Comparison of ENCODE assay signal across 1 cellular context in genomic region chr6:134585529-134585873, GRCh38.
A peak's percentile ranks its signal among the peaks of the same experiment; 100 is the strongest.
TF ChIP-seq lines count a peak whose summit lies in the region.

No MANE protein-coding gene starts in this region.

TF ChIP-seq in K562, 482 proteins besides CTCF, POLR2A, EP300 and RAD21 (continued from another document and continues in another):
- TF ChIP-seq MGA (IDR thresholded peaks at IDR 0.05) (no peak), ZNF133 (CRISPR knock-in tag; IDR thresholded peaks at IDR 0.05) (no peak), HDGF (IDR thresholded peaks at IDR 0.05) (no peak), EP400 (IDR thresholded peaks at IDR 0.05) (no peak), ZBTB40 (IDR thresholded peaks at IDR 0.05) (no peak), ZBTB40 (CRISPR knock-in tag; IDR thresholded peaks at IDR 0.05) (no peak), FIP1L1 (IDR thresholded peaks at IDR 0.05; ENCODE audit: low read depth, low read length, poor library complexity, severe bottlenecking) (no peak), ZNF354B (CRISPR knock-in tag; IDR thresholded peaks at IDR 0.05) (no peak), TAF15 (IDR thresholded peaks at IDR 0.05; ENCODE audit: low read depth, low read length) (no peak), PREB (CRISPR knock-in tag; IDR thresholded peaks at IDR 0.05) (no peak), RBM17 (IDR thresholded peaks at IDR 0.05; ENCODE audit: borderline replicate concordance, low read depth, low read length) (no peak), SAP30 (IDR thresholded peaks at IDR 0.05; ENCODE audit: borderline replicate concordance, insufficient read depth, low read depth, low read length, poor library complexity, severe bottlenecking) (no peak), KLF13 (tag; IDR thresholded peaks at IDR 0.05; ENCODE audit: borderline replicate concordance, low read depth) (no peak), NCOR1 (IDR thresholded peaks at IDR 0.05) (peak; percentile 64), HMG20A (CRISPR knock-in tag; conservative IDR thresholded peaks at IDR 0.05) (no peak), NEUROD1 (IDR thresholded peaks at IDR 0.05; ENCODE audit: borderline replicate concordance, low read depth, low read length, partially characterized antibody) (no peak), POLR2H (tag; IDR thresholded peaks at IDR 0.05; ENCODE audit: low read depth) (no peak), ZNF174 (CRISPR knock-in tag; IDR thresholded peaks at IDR 0.05) (no peak), GTF2E2 (tag; IDR thresholded peaks at IDR 0.05) (no peak), KDM2B (CRISPR knock-in tag; IDR thresholded peaks at IDR 0.05) (no peak), ZNF75A (CRISPR knock-in tag; IDR thresholded peaks at IDR 0.05) (no peak), CBX5 (IDR thresholded peaks at IDR 0.05; ENCODE audit: borderline replicate concordance, low read depth) (no peak), NR2C1 (IDR thresholded peaks at IDR 0.05) (no peak), NR2C1 (tag; IDR thresholded peaks at IDR 0.05) (no peak; the same call in 1 of the 2 replicates), ILK (tag; IDR thresholded peaks at IDR 0.05; ENCODE audit: borderline replicate concordance, low read depth) (no peak)
- TF ChIP-seq, protein P1, sequence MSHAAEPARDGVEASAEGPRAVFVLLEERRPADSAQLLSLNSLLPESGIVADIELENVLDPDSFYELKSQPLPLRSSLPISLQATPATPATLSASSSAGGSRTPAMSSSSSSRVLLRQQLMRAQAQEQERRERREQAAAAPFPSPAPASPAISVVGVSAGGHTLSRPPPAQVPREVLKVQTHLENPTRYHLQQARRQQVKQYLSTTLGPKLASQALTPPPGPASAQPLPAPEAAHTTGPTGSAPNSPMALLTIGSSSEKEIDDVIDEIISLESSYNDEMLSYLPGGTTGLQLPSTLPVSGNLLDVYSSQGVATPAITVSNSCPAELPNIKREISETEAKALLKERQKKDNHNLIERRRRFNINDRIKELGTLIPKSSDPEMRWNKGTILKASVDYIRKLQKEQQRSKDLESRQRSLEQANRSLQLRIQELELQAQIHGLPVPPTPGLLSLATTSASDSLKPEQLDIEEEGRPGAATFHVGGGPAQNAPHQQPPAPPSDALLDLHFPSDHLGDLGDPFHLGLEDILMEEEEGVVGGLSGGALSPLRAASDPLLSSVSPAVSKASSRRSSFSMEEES (CRISPR knock-in tag; IDR thresholded peaks at IDR 0.05): no peak
- TF ChIP-seq, protein P2, sequence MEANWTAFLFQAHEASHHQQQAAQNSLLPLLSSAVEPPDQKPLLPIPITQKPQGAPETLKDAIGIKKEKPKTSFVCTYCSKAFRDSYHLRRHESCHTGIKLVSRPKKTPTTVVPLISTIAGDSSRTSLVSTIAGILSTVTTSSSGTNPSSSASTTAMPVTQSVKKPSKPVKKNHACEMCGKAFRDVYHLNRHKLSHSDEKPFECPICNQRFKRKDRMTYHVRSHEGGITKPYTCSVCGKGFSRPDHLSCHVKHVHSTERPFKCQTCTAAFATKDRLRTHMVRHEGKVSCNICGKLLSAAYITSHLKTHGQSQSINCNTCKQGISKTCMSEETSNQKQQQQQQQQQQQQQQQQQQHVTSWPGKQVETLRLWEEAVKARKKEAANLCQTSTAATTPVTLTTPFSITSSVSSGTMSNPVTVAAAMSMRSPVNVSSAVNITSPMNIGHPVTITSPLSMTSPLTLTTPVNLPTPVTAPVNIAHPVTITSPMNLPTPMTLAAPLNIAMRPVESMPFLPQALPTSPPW (CRISPR knock-in tag; IDR thresholded peaks at IDR 0.05): no peak; the same call in 1 of the 2 replicates
